1 cellular context compared by ENCODE assay signal in the genomic region with DNA sequence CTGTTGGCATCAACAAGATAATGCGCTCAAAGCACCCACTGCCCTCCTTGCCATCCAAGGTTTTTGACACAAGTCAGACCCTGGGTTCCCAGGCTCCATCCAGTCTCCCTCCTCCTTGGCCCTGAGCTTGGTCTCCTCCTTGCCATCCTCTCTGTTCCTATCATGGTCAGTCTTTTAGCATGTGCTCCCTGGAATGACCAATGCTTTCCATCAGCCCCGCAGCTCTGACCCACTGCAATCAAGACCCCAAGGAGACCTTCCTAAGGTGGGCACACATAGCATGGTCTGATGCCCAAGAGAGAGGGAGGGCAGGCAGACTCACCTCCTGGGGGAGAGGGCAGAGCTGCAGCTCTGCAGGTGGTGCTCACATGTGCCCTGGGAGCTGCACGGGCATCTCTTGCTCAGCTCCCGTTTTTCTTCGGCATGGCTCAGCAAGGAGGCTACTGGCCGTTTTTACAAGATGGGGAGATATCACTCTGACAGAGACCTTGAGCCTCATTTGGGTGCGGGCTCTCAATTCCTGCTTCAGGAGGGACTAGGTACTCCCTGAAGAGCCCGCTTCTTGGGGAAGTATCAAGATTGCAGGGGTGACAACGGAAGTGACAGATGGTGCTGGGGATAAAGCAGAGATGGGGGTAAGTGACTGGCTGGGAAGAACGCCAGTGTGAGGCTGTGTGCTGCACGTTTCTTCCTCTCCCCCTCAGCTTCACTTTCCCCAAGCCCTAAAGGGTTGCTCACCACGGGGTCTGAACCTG.
TF ChIP-seq lines count a peak whose summit lies in the region.

No MANE protein-coding gene starts in this region.

TF ChIP-seq in K562, 482 proteins besides CTCF, POLR2A, EP300 and RAD21 (continued from another document and continues in another):
- TF ChIP-seq ZNF644 (tag; IDR thresholded peaks at IDR 0.05; ENCODE audit: low read depth) (no peak), FOSL1 (tag; conservative IDR thresholded peaks at IDR 0.05) (no peak), ZKSCAN3 (CRISPR knock-in tag; IDR thresholded peaks at IDR 0.05) (no peak), KLF1 (tag; IDR thresholded peaks at IDR 0.05) (no peak), POU5F1 (IDR thresholded peaks at IDR 0.05; ENCODE audit: borderline replicate concordance, low read depth, low read length, partially characterized antibody) (no peak), STAT5A (IDR thresholded peaks at IDR 0.05; ENCODE audit: borderline replicate concordance, low read length) (0 out of 2 replicates have a peak, but pooled peaks have one; percentile 8), EGR1 (conservative IDR thresholded peaks at IDR 0.05) (no peak), DNMT1 (IDR thresholded peaks at IDR 0.05) (no peak), SRF (CRISPR knock-in tag; IDR thresholded peaks at IDR 0.05) (no peak), HDAC8 (tag; IDR thresholded peaks at IDR 0.05) (no peak), ARID1B (IDR thresholded peaks at IDR 0.05) (peak; percentile 85), MYNN (IDR thresholded peaks at IDR 0.05) (0 out of 2 replicates have a peak, but pooled peaks have one; percentile 13), MYNN (CRISPR knock-in tag; IDR thresholded peaks at IDR 0.05) (no peak), ZNF561 (CRISPR knock-in tag; conservative IDR thresholded peaks at IDR 0.05) (no peak), IRF2 (CRISPR knock-in tag; IDR thresholded peaks at IDR 0.05) (no peak), L3MBTL2 (IDR thresholded peaks at IDR 0.05) (peak; percentile 41), NCOR1 (IDR thresholded peaks at IDR 0.05) (no peak), FOXP1 (CRISPR knock-in tag; IDR thresholded peaks at IDR 0.05) (no peak), NFRKB (IDR thresholded peaks at IDR 0.05; ENCODE audit: low read depth) (no peak), IFI16 (CRISPR knock-in tag; IDR thresholded peaks at IDR 0.05) (no peak), ZNF778 (CRISPR knock-in tag; IDR thresholded peaks at IDR 0.05) (no peak), ZFX (CRISPR knock-in tag; IDR thresholded peaks at IDR 0.05) (no peak), FOXJ2 (tag; IDR thresholded peaks at IDR 0.05) (no peak), RCOR1 (IDR thresholded peaks at IDR 0.05; ENCODE audit: borderline replicate concordance in 1 of 2, low read depth in 2 of 2, low read length in 2 of 2) (peak in 1 of 2 experiments; percentile 25; a peak in 1 of 4 replicates), DPF2 (IDR thresholded peaks at IDR 0.05) (peak; percentile 73), ZNF583 (CRISPR knock-in tag; IDR thresholded peaks at IDR 0.05) (0 out of 2 replicates have a peak, but pooled peaks have one; percentile 6), HDAC2 (IDR thresholded peaks at IDR 0.05) (peak; percentile 57; the same call in 1 of the 2 replicates), CSDE1 (IDR thresholded peaks at IDR 0.05) (no peak), YBX1 (IDR thresholded peaks at IDR 0.05) (no peak), ETV6 (IDR thresholded peaks at IDR 0.05; ENCODE audit: borderline replicate concordance in 1 of 2, low read depth in 2 of 2, low read length in 1 of 2) (peak; percentile 66 to 95; a peak in 3 of 4 replicates), ETV6 (CRISPR knock-in tag; IDR thresholded peaks at IDR 0.05; ENCODE audit: borderline replicate concordance) (no peak), SOX6 (IDR thresholded peaks at IDR 0.05) (peak; percentile 39; the same call in 1 of the 2 replicates), KDM5B (IDR thresholded peaks at IDR 0.05; ENCODE audit: insufficient replicate concordance, low read depth, low read length) (no peak), EWSR1 (IDR thresholded peaks at IDR 0.05; ENCODE audit: borderline replicate concordance, low read depth, partially characterized antibody) (no peak), ZNF589 (CRISPR knock-in tag; IDR thresholded peaks at IDR 0.05; ENCODE audit: low read depth) (no peak), NR2C2 (CRISPR knock-in tag; IDR thresholded peaks at IDR 0.05) (0 out of 2 replicates have a peak, but pooled peaks have one; percentile 14), NR2C2 (tag; IDR thresholded peaks at IDR 0.05) (no peak), BACH1 (tag; IDR thresholded peaks at IDR 0.05) (no peak), ATF7 (IDR thresholded peaks at IDR 0.05) (peak; percentile 41; the same call in 1 of the 2 replicates), SMAD3 (CRISPR knock-in tag; conservative IDR thresholded peaks at IDR 0.05) (no peak), RBFOX2 (IDR thresholded peaks at IDR 0.05; ENCODE audit: low read depth, low read length) (no peak), CHCHD3 (CRISPR knock-in tag; IDR thresholded peaks at IDR 0.05) (no peak)
- TF ChIP-seq, protein P1, sequence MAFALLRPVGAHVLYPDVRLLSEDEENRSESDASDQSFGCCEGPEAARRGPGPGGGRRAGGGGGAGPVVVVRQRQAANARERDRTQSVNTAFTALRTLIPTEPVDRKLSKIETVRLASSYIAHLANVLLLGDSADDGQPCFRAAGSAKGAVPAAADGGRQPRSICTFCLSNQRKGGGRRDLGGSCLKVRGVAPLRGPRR (CRISPR knock-in tag; IDR thresholded peaks at IDR 0.05) = no peak
- TF ChIP-seq, protein P2, sequence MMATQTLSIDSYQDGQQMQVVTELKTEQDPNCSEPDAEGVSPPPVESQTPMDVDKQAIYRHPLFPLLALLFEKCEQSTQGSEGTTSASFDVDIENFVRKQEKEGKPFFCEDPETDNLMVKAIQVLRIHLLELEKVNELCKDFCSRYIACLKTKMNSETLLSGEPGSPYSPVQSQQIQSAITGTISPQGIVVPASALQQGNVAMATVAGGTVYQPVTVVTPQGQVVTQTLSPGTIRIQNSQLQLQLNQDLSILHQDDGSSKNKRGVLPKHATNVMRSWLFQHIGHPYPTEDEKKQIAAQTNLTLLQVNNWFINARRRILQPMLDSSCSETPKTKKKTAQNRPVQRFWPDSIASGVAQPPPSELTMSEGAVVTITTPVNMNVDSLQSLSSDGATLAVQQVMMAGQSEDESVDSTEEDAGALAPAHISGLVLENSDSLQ (IDR thresholded peaks at IDR 0.05) = peak; percentile 71
- TF ChIP-seq, protein P3, sequence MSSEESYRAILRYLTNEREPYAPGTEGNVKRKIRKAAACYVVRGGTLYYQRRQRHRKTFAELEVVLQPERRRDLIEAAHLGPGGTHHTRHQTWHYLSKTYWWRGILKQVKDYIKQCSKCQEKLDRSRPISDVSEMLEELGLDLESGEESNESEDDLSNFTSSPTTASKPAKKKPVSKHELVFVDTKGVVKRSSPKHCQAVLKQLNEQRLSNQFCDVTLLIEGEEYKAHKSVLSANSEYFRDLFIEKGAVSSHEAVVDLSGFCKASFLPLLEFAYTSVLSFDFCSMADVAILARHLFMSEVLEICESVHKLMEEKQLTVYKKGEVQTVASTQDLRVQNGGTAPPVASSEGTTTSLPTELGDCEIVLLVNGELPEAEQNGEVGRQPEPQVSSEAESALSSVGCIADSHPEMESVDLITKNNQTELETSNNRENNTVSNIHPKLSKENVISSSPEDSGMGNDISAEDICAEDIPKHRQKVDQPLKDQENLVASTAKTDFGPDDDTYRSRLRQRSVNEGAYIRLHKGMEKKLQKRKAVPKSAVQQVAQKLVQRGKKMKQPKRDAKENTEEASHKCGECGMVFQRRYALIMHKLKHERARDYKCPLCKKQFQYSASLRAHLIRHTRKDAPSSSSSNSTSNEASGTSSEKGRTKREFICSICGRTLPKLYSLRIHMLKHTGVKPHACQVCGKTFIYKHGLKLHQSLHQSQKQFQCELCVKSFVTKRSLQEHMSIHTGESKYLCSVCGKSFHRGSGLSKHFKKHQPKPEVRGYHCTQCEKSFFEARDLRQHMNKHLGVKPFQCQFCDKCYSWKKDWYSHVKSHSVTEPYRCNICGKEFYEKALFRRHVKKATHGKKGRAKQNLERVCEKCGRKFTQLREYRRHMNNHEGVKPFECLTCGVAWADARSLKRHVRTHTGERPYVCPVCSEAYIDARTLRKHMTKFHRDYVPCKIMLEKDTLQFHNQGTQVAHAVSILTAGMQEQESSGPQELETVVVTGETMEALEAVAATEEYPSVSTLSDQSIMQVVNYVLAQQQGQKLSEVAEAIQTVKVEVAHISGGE (CRISPR knock-in tag; IDR thresholded peaks at IDR 0.05) = 0 out of 6 replicates have a peak, but pooled peaks of 1 of the 3 experiments have one; percentile 38
- TF ChIP-seq, protein P4, sequence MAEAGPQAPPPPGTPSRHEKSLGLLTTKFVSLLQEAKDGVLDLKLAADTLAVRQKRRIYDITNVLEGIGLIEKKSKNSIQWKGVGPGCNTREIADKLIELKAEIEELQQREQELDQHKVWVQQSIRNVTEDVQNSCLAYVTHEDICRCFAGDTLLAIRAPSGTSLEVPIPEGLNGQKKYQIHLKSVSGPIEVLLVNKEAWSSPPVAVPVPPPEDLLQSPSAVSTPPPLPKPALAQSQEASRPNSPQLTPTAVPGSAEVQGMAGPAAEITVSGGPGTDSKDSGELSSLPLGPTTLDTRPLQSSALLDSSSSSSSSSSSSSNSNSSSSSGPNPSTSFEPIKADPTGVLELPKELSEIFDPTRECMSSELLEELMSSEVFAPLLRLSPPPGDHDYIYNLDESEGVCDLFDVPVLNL (CRISPR knock-in tag; IDR thresholded peaks at IDR 0.05; ENCODE audit: low read depth) = no peak
- TF ChIP-seq, protein P5, sequence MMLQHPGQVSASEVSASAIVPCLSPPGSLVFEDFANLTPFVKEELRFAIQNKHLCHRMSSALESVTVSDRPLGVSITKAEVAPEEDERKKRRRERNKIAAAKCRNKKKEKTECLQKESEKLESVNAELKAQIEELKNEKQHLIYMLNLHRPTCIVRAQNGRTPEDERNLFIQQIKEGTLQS (IDR thresholded peaks at IDR 0.05) = no peak
- TF ChIP-seq, protein P5 (CRISPR knock-in tag; conservative IDR thresholded peaks at IDR 0.05) = no peak
- TF ChIP-seq, protein P6, sequence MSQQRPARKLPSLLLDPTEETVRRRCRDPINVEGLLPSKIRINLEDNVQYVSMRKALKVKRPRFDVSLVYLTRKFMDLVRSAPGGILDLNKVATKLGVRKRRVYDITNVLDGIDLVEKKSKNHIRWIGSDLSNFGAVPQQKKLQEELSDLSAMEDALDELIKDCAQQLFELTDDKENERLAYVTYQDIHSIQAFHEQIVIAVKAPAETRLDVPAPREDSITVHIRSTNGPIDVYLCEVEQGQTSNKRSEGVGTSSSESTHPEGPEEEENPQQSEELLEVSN (IDR thresholded peaks at IDR 0.05; ENCODE audit: borderline replicate concordance in 1 of 2, extremely low read depth in 1 of 2, insufficient read depth in 1 of 2, insufficient read length in 1 of 2, low read depth in 1 of 2, low read length in 1 of 2, poor library complexity in 1 of 2, severe bottlenecking in 1 of 2) = peak in 1 of 2 experiments; percentile 28
- TF ChIP-seq, protein P7, sequence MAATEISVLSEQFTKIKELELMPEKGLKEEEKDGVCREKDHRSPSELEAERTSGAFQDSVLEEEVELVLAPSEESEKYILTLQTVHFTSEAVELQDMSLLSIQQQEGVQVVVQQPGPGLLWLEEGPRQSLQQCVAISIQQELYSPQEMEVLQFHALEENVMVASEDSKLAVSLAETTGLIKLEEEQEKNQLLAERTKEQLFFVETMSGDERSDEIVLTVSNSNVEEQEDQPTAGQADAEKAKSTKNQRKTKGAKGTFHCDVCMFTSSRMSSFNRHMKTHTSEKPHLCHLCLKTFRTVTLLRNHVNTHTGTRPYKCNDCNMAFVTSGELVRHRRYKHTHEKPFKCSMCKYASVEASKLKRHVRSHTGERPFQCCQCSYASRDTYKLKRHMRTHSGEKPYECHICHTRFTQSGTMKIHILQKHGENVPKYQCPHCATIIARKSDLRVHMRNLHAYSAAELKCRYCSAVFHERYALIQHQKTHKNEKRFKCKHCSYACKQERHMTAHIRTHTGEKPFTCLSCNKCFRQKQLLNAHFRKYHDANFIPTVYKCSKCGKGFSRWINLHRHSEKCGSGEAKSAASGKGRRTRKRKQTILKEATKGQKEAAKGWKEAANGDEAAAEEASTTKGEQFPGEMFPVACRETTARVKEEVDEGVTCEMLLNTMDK (IDR thresholded peaks at IDR 0.05; ENCODE audit: borderline replicate concordance, insufficient read depth, low read depth, low read length, poor library complexity, severe bottlenecking) = no peak
- TF ChIP-seq, protein P8, sequence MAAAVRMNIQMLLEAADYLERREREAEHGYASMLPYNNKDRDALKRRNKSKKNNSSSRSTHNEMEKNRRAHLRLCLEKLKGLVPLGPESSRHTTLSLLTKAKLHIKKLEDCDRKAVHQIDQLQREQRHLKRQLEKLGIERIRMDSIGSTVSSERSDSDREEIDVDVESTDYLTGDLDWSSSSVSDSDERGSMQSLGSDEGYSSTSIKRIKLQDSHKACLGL (CRISPR knock-in tag; IDR thresholded peaks at IDR 0.05; ENCODE audit: borderline replicate concordance, poor library complexity, severe bottlenecking) = no peak
- TF ChIP-seq, protein P9, sequence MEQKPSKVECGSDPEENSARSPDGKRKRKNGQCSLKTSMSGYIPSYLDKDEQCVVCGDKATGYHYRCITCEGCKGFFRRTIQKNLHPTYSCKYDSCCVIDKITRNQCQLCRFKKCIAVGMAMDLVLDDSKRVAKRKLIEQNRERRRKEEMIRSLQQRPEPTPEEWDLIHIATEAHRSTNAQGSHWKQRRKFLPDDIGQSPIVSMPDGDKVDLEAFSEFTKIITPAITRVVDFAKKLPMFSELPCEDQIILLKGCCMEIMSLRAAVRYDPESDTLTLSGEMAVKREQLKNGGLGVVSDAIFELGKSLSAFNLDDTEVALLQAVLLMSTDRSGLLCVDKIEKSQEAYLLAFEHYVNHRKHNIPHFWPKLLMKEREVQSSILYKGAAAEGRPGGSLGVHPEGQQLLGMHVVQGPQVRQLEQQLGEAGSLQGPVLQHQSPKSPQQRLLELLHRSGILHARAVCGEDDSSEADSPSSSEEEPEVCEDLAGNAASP (IDR thresholded peaks at IDR 0.05) = no peak
- TF ChIP-seq, protein P10, sequence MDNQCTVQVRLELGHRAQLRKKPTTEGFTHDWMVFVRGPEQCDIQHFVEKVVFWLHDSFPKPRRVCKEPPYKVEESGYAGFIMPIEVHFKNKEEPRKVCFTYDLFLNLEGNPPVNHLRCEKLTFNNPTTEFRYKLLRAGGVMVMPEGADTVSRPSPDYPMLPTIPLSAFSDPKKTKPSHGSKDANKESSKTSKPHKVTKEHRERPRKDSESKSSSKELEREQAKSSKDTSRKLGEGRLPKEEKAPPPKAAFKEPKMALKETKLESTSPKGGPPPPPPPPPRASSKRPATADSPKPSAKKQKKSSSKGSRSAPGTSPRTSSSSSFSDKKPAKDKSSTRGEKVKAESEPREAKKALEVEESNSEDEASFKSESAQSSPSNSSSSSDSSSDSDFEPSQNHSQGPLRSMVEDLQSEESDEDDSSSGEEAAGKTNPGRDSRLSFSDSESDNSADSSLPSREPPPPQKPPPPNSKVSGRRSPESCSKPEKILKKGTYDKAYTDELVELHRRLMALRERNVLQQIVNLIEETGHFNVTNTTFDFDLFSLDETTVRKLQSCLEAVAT (IDR thresholded peaks at IDR 0.05) = no peak
- TF ChIP-seq, protein P11, sequence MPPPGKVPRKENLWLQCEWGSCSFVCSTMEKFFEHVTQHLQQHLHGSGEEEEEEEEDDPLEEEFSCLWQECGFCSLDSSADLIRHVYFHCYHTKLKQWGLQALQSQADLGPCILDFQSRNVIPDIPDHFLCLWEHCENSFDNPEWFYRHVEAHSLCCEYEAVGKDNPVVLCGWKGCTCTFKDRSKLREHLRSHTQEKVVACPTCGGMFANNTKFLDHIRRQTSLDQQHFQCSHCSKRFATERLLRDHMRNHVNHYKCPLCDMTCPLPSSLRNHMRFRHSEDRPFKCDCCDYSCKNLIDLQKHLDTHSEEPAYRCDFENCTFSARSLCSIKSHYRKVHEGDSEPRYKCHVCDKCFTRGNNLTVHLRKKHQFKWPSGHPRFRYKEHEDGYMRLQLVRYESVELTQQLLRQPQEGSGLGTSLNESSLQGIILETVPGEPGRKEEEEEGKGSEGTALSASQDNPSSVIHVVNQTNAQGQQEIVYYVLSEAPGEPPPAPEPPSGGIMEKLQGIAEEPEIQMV (tag; conservative IDR thresholded peaks at IDR 0.05; ENCODE audit: low read depth) = no peak
